9 cellular contexts compared by ENCODE assay signal in genomic region chr1:50271968-50272578, GRCh38.
DNase-seq lines count a peak whose midpoint lies in the region; ATAC-seq and TF ChIP-seq lines count a peak whose summit lies in the region.
"Had no signal": no experiment of that assay in that cellular context is flagged by ENCODE, and none has a peak within 500 bp of the region (broad histone marks: within the 10 kb centered on the region; RNA-seq: fewer than 3 reads in every experiment).

No MANE protein-coding gene starts in this region.

- no peaks in the 10 kb centered on the region for H3K4me1 Mint-ChIP-seq in activated CD4-positive, alpha-beta T cell treated with anti-CD3 and anti-CD28 coated beads for 36 hours

- H3K4me3 ChIP-seq in HEK293 (ENCODE audit: low read depth, low read length) (no peak overlapping the region), mammary epithelial cell (replicated peaks in 1 of 3; ENCODE audit: insufficient read depth in 1 of 3, low read depth in 2 of 3, low read length in 3 of 3) (no peak overlapping the region), liver (ENCODE audit: low read depth in 1 of 3, low read length in 3 of 3) (no peak overlapping the region)
- H3K4me3 ChIP-seq: skin epidermis had no signal

- CTCF ChIA-PET in activated CD4-positive, alpha-beta T cell treated with anti-CD3 and anti-CD28 coated beads for 36 hours (lab: Charles Lee) = interaction anchor here (0.7 to 1.1 kb wide), 6 partner anchors 9 to 1596 kb away, joined by 3 to 4 read pairs (median 3); no protein-coding TSS in a partner anchor
- CTCF ChIA-PET in HEK293 (lab: Yijun Ruan, JAX) = interaction anchor here (0.6 to 1.9 kb wide), 17 partner anchors 8 to 1917 kb away, joined by 3 to 6 read pairs (median 3); no protein-coding TSS in a partner anchor
- CTCF ChIA-PET in mammary epithelial cell (lab: Charles Lee; ENCODE audit: low non-redundant PET) = interaction anchor here (0.6 kb wide), 1 partner anchor 191 kb away, joined by 5 read pairs; no protein-coding TSS in a partner anchor

- H3K36me3 Mint-ChIP-seq in activated CD4-positive, alpha-beta T cell treated with anti-CD3 and anti-CD28 coated beads for 36 hours (ENCODE audit: low read depth) = no peaks in the 10 kb centered on the region

- POLR2A ChIA-PET in activated CD4-positive, alpha-beta T cell treated with anti-CD3 and anti-CD28 coated beads for 36 hours (lab: Charles Lee) = no interaction called here
- POLR2A ChIA-PET in HEK293 (lab: Yijun Ruan, JAX) = no interaction called here

- no peaks in the 10 kb centered on the region for H4K20me1 ChIP-seq in mammary epithelial cell (ENCODE audit: insufficient read depth, low read length)

- H3K36me3 ChIP-seq in HEK293 (ENCODE audit: control insufficient read depth in 2 of 2, insufficient read depth in 1 of 2, low read length in 2 of 2) (no peaks in the 10 kb centered on the region), mammary epithelial cell (ENCODE audit: insufficient read depth, low read length) (no peaks in the 10 kb centered on the region), liver (ENCODE audit: control insufficient read depth in 4 of 4, insufficient read depth in 3 of 4, low read depth in 1 of 4, low read length in 3 of 4) (no peaks in the 10 kb centered on the region)

- H3K27me3 Mint-ChIP-seq in activated CD4-positive, alpha-beta T cell treated with anti-CD3 and anti-CD28 coated beads for 36 hours = peaks cover 2% of the 10 kb centered on the region

- TF ChIP-seq RAD21 in liver (IDR thresholded peaks at IDR 0.05) = peak; percentile 95 to 97

- H3K9me3 ChIP-seq in HEK293 (ENCODE audit: control insufficient read depth, insufficient read depth, low read depth, low read length) (no peaks in the 10 kb centered on the region), mammary epithelial cell (replicated peaks; ENCODE audit: insufficient read depth, low read length) (no peaks in the 10 kb centered on the region), liver (ENCODE audit: control insufficient read depth in 4 of 4, low read length in 3 of 4) (no peaks in the 10 kb centered on the region)

- no peak overlapping the region for H2AFZ ChIP-seq in mammary epithelial cell (ENCODE audit: low read depth, low read length)

- peak; percentile 63 for DNase-seq in activated CD4-positive, alpha-beta T cell treated with anti-CD3 and anti-CD28 coated beads for 36 hours
- DNase-seq in activated CD4-positive, alpha-beta T cell treated with anti-CD3 and anti-CD28 coated beads for 4 hours = no peak
- DNase-seq in NCI-H2196 treated with DMSO at 0.1 percent for 48 hours (lab: John Stamatoyannopoulos, UW; ENCODE audit: unreplicated experiment) (peak; percentile 37), mammary epithelial cell (peak; percentile 12), NCI-H446 treated with DMSO at 0.1 percent for 48 hours (lab: John Stamatoyannopoulos, UW) (no peak)

- no peak overlapping the region for H3K4me3 Mint-ChIP-seq in activated CD4-positive, alpha-beta T cell treated with anti-CD3 and anti-CD28 coated beads for 36 hours

- ATAC-seq in activated CD4-positive, alpha-beta T cell treated with anti-CD3 and anti-CD28 coated beads for 36 hours = no peak
- no peak for ATAC-seq in HG03378 (IDR thresholded peaks at IDR 0.05; ENCODE audit: unreplicated experiment)

- in situ Hi-C loops in mammary epithelial cell (cut with MboI; ENCODE audit: low sequenced_read_pairs in 2 of 2) = no loop called here

- no TSS peak for BruUV-seq in mammary epithelial cell (replicated peaks; lab: Mats Ljungman, UMichigan)

- H3K4me1 ChIP-seq in HEK293 (ENCODE audit: control insufficient read depth, insufficient read depth, low read length) = no peaks in the 10 kb centered on the region
- no peaks in the 10 kb centered on the region for H3K4me1 ChIP-seq in mammary epithelial cell (ENCODE audit: insufficient read depth, low read length)
- no peaks in the 10 kb centered on the region for H3K4me1 ChIP-seq in liver (ENCODE audit: control insufficient read depth in 4 of 4, insufficient read depth in 4 of 4, low read length in 3 of 4)

- H3K27me3 ChIP-seq in mammary epithelial cell (ENCODE audit: insufficient read depth, low read length) (no peaks in the 10 kb centered on the region), liver (ENCODE audit: control insufficient read depth in 4 of 4, insufficient read depth in 4 of 4, low read length in 3 of 4) (peaks cover 0 to 4% (median 0%) of the 10 kb centered on the region in 4 donors)

- H3K9me3 Mint-ChIP-seq in activated CD4-positive, alpha-beta T cell treated with anti-CD3 and anti-CD28 coated beads for 36 hours (ENCODE audit: low read depth) = no peaks in the 10 kb centered on the region

- no peak overlapping the region for H3K27ac Mint-ChIP-seq in activated CD4-positive, alpha-beta T cell treated with anti-CD3 and anti-CD28 coated beads for 36 hours

- WGBS in mammary epithelial cell (ENCODE audit: low coverage, missing lambda C conversion rate) = 38% methylated on average over 2 of the region's 2 CpGs
- WGBS in liver = 61% methylated on average over 2 of the region's 2 CpGs

- no peak overlapping the region for H3K27ac ChIP-seq in HEK293 (ENCODE audit: extremely low read depth, low read depth, low read length)
- H3K27ac ChIP-seq in mammary epithelial cell (ENCODE audit: insufficient read depth, low read depth, low read length) = no peak overlapping the region
- H3K27ac ChIP-seq in liver (ENCODE audit: low read depth in 1 of 2, low read length in 2 of 2) = no peak overlapping the region
- H3K27ac ChIP-seq: skin epidermis had no signal

- H3K79me2 ChIP-seq in mammary epithelial cell (ENCODE audit: insufficient read depth, low read length) = no peaks in the 10 kb centered on the region

- H3K9ac ChIP-seq in mammary epithelial cell (ENCODE audit: insufficient read depth, low read length) = no peak overlapping the region
- H3K9ac ChIP-seq in liver (ENCODE audit: low read depth in 1 of 2, low read length in 2 of 2) = no peak overlapping the region

- intact Hi-C loops in activated CD4-positive, alpha-beta T cell treated with anti-CD3 and anti-CD28 coated beads for 36 hours (cut with DNase I, micrococcal nuclease) = no loop called here
- intact Hi-C loops in mammary epithelial cell (cut with micrococcal nuclease) = loop anchor here (5.0 kb wide), 1 partner anchor 75 kb away; no protein-coding TSS in a partner anchor

- dilution Hi-C loops in mammary epithelial cell (cut with HindIII; ENCODE audit: low sequenced_read_pairs) = no loop called here

- TF ChIP-seq CTCF in HEK293 (tag by site-specific recombination; IDR thresholded peaks at IDR 0.05) (no peak), mammary epithelial cell (conservative IDR thresholded peaks at IDR 0.05 in 1 of 2, IDR thresholded peaks at IDR 0.05 in 1 of 2; ENCODE audit: extremely low read depth in 1 of 2, insufficient read depth in 1 of 2, low read depth in 1 of 2, low read length in 2 of 2) (peak; percentile 71 to 89), liver (IDR thresholded peaks at IDR 0.05; ENCODE audit: low read depth, low read length, missing input control) (peak; percentile 83)

- no peak overlapping the region for H3K4me2 ChIP-seq in mammary epithelial cell (ENCODE audit: insufficient read depth, low read depth, low read length)

TF ChIP-seq in HEK293, 187 proteins besides CTCF, POLR2A, EP300 and RAD21:
- TF ChIP-seq ZNF366 (tag by site-specific recombination; conservative IDR thresholded peaks at IDR 0.05) (no peak), ZNF776 (tag by site-specific recombination; IDR thresholded peaks at IDR 0.05; ENCODE audit: borderline replicate concordance) (no peak), ZNF214 (tag by site-specific recombination; IDR thresholded peaks at IDR 0.05; ENCODE audit: borderline replicate concordance) (no peak), ZNF692 (tag by site-specific recombination; IDR thresholded peaks at IDR 0.05) (no peak), ZNF654 (tag by site-specific recombination; IDR thresholded peaks at IDR 0.05; ENCODE audit: low read depth) (peak; percentile 25; the same call in 1 of the 2 replicates), ZNF623 (tag by site-specific recombination; IDR thresholded peaks at IDR 0.05) (no peak)

TF ChIP-seq in liver, 16 proteins besides CTCF, POLR2A, EP300 and RAD21:
- TF ChIP-seq RXRA (IDR thresholded peaks at IDR 0.05) = peak; percentile 83 to 91
- TF ChIP-seq, protein P1, sequence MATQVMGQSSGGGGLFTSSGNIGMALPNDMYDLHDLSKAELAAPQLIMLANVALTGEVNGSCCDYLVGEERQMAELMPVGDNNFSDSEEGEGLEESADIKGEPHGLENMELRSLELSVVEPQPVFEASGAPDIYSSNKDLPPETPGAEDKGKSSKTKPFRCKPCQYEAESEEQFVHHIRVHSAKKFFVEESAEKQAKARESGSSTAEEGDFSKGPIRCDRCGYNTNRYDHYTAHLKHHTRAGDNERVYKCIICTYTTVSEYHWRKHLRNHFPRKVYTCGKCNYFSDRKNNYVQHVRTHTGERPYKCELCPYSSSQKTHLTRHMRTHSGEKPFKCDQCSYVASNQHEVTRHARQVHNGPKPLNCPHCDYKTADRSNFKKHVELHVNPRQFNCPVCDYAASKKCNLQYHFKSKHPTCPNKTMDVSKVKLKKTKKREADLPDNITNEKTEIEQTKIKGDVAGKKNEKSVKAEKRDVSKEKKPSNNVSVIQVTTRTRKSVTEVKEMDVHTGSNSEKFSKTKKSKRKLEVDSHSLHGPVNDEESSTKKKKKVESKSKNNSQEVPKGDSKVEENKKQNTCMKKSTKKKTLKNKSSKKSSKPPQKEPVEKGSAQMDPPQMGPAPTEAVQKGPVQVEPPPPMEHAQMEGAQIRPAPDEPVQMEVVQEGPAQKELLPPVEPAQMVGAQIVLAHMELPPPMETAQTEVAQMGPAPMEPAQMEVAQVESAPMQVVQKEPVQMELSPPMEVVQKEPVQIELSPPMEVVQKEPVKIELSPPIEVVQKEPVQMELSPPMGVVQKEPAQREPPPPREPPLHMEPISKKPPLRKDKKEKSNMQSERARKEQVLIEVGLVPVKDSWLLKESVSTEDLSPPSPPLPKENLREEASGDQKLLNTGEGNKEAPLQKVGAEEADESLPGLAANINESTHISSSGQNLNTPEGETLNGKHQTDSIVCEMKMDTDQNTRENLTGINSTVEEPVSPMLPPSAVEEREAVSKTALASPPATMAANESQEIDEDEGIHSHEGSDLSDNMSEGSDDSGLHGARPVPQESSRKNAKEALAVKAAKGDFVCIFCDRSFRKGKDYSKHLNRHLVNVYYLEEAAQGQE (IDR thresholded peaks at IDR 0.05) = no peak

Comparison
In these comparisons a context has a peak if more than half of its experiments do, and no peak if none do; other contexts are left out.
1. DNase-seq: peak in activated CD4-positive, alpha-beta T cell treated with anti-CD3 and anti-CD28 coated beads for 36 hours (single experiment), NCI-H2196 treated with DMSO at 0.1 percent for 48 hours (single experiment) and mammary epithelial cell (single experiment); none in activated CD4-positive, alpha-beta T cell treated with anti-CD3 and anti-CD28 coated beads for 4 hours (0 of 2) and NCI-H446 treated with DMSO at 0.1 percent for 48 hours (single experiment).